Comparison of ENCODE assay signal across 8 cellular contexts in genomic region chr9:21813575-21814473, GRCh38. TPM values are rescaled to one million over a fixed set of nuclear protein-coding genes. Genes with fewer than 3 reads are reported as not detected.
DNase-seq lines count a peak whose midpoint lies in the region; ATAC-seq, FAIRE-seq and TF ChIP-seq lines count a peak whose summit lies in the region.

No MANE protein-coding gene starts in this region.

- H3K36me3 Mint-ChIP-seq in activated CD4-positive, alpha-beta T cell treated with anti-CD3 and anti-CD28 coated beads, Interleukin-2, amount 10 ng/mL, durations not matched to agents 24 days and 14 days (ENCODE audit: low read depth), result peaks cover 45% of the 10 kb centered on the region

- peak; percentile 61 for TF ChIP-seq CTCF in A673 (conservative IDR thresholded peaks at IDR 0.05; ENCODE audit: low read depth, low read length)
- peak; percentile 79 for TF ChIP-seq CTCF in epithelial cell of esophagus (IDR thresholded peaks at IDR 0.05; ENCODE audit: insufficient read depth, low read depth, low read length, missing control alignments)

- ATAC-seq in HG03108 (IDR thresholded peaks at IDR 0.05; ENCODE audit: unreplicated experiment), result peak; percentile 53

- BruUV-seq in A673 (replicated peaks; lab: Mats Ljungman, UMichigan), result no TSS peak

- no peak for TF ChIP-seq POLR2A in GM12892 (IDR thresholded peaks at IDR 0.05; ENCODE audit: low read depth, low read length)

- H3K9me3 ChIP-seq in A673 (ENCODE audit: low read depth, low read length, poor library complexity, severe bottlenecking), result no peaks in the 10 kb centered on the region

- peak; percentile 77 for FAIRE-seq in GM12892 (lab: Jason Lieb, UNC)

- intact Hi-C loops in A673 (cut with micrococcal nuclease; ENCODE audit: unreplicated experiment), result loop anchor here (1.0 kb wide), 1 partner anchor 638 kb away; no protein-coding TSS in a partner anchor
- intact Hi-C loops in activated CD4-positive, alpha-beta T cell treated with anti-CD3 and anti-CD28 coated beads, Interleukin-2, amount 10 ng/mL, durations not matched to agents 24 days and 14 days (cut with micrococcal nuclease), result loop anchor here (1.0 to 2.0 kb wide), 10 partner anchors 18 to 638 kb away; no protein-coding TSS in a partner anchor

- H3K4me3 ChIP-seq in A673 (ENCODE audit: low read depth, low read length, poor library complexity, severe bottlenecking), result no peak overlapping the region
- H3K4me3 ChIP-seq in epithelial cell of esophagus (ENCODE audit: low read length), result no peak overlapping the region

- H3K4me1 Mint-ChIP-seq in activated CD4-positive, alpha-beta T cell treated with anti-CD3 and anti-CD28 coated beads, Interleukin-2, amount 10 ng/mL, durations not matched to agents 24 days and 14 days, result peaks cover 25% of the 10 kb centered on the region

- no peaks in the 10 kb centered on the region for H3K27me3 ChIP-seq in A673 (replicated peaks; ENCODE audit: insufficient read depth, low read depth, low read length, poor library complexity)

- no peak overlapping the region for H3K27ac Mint-ChIP-seq in activated CD4-positive, alpha-beta T cell treated with anti-CD3 and anti-CD28 coated beads, Interleukin-2, amount 10 ng/mL, durations not matched to agents 24 days and 14 days

- H3K4me1 ChIP-seq in A673 (ENCODE audit: insufficient read depth, low read length, poor library complexity, severe bottlenecking), result peaks cover 13% of the 10 kb centered on the region

- H3K36me3 ChIP-seq in A673 (ENCODE audit: insufficient read depth, low read length, poor library complexity, severe bottlenecking), result peaks cover 20% of the 10 kb centered on the region

- peak; percentile 60 for DNase-seq in A673 (ENCODE audit: low spot score)
- no peak for DNase-seq in GM12892 (ENCODE audit: insufficient read length)
- DNase-seq in NCI-H226, result peak; percentile 20
- peak; percentile 90 for DNase-seq in activated CD4-positive, alpha-beta T cell treated with anti-CD3 and anti-CD28 coated beads, Interleukin-2, amount 10 ng/mL, durations not matched to agents 24 days and 14 days
- peak; percentile 89 for DNase-seq in epithelial cell of esophagus (ENCODE audit: low read depth)
- peak; percentile 88 for DNase-seq in myocyte (ENCODE audit: low read depth)
- peak; percentile 65 for DNase-seq in ureter (ENCODE audit: low spot score)

- no peaks in the 10 kb centered on the region for H3K9me3 Mint-ChIP-seq in activated CD4-positive, alpha-beta T cell treated with anti-CD3 and anti-CD28 coated beads, Interleukin-2, amount 10 ng/mL, durations not matched to agents 24 days and 14 days

- no peak overlapping the region for H3K27ac ChIP-seq in A673 (ENCODE audit: low read depth, low read length, poor library complexity, severe bottlenecking)

- CTCF ChIA-PET in A673 (lab: Charles Lee), result interaction anchor here (0.6 to 1.6 kb wide), 2 partner anchors 16 to 639 kb away, joined by 3 to 5 read pairs; no protein-coding TSS in a partner anchor

- POLR2A ChIA-PET in A673 (lab: Charles Lee; ENCODE audit: low non-redundant PET), result no interaction called here

- no peak overlapping the region for H3K4me3 Mint-ChIP-seq in activated CD4-positive, alpha-beta T cell treated with anti-CD3 and anti-CD28 coated beads, Interleukin-2, amount 10 ng/mL, durations not matched to agents 24 days and 14 days

- no peaks in the 10 kb centered on the region for H3K27me3 Mint-ChIP-seq in activated CD4-positive, alpha-beta T cell treated with anti-CD3 and anti-CD28 coated beads, Interleukin-2, amount 10 ng/mL, durations not matched to agents 24 days and 14 days

RNA-seq across cellular contexts. Expression of gene MTAP, which starts 11.4 kb away (rescaled TPM):
- 39.2 and 45.7 TPM in 2 replicates for total RNA-seq in A673 (2021)
- polyA plus RNA-seq in GM12892 (2012; ENCODE audit: missing spikeins), result 7.1 TPM
- total RNA-seq in activated CD4-positive, alpha-beta T cell treated with anti-CD3 and anti-CD28 coated beads, Interleukin-2, amount 10 ng/mL, durations not matched to agents 24 days and 14 days, result 55.9 and 58.1 TPM in 2 replicates
- total RNA-seq in myocyte, result 31.0 and 40.8 TPM in 2 replicates
- polyA plus RNA-seq in myocyte (2012), result 16.3 TPM
- 75.5 TPM for total RNA-seq in ureter
